Comparison of ENCODE assay signal across 8 cellular contexts in the genomic region with DNA sequence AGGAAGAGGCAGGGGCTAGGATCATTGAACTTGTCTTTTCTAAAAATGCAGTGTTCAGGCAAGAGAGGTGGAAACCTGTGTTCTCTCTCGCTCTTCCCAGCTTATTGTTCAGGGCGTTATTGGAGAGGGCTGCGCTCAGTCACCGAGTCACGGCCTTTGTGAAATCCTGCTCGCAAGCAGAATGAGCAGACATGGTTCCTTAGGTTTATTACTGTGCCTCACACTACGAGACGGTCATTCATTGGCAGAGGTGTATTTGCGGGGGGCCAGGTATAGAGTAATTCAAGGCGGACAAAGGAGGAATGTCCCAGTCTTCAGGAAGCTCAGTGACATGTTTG. TPM values are rescaled to one million over a fixed set of nuclear protein-coding genes. Genes with fewer than 3 reads are reported as not detected.
A peak's percentile ranks its signal among the peaks of the same experiment; 100 is the strongest.
DNase-seq lines count a peak whose midpoint lies in the region; TF ChIP-seq lines count a peak whose summit lies in the region.

No MANE protein-coding gene starts in this region.

- peak overlapping the region; percentile 91 for H3K4me3 Mint-ChIP-seq in activated CD4-positive, alpha-beta memory T cell treated with anti-CD3 and anti-CD28 coated beads, Interleukin-2, amount 10 ng/mL, durations not matched to agents 7 days and 5 days

- no peaks in the 10 kb centered on the region for H3K9me3 Mint-ChIP-seq in activated CD4-positive, alpha-beta memory T cell treated with anti-CD3 and anti-CD28 coated beads, Interleukin-2, amount 10 ng/mL, durations not matched to agents 7 days and 5 days

- peak overlapping the region; percentile 87 for H3K27ac ChIP-seq in GM23248
- no peak overlapping the region for H3K27ac ChIP-seq in iPS DF 6.9 (ENCODE audit: low read length)
- H3K27ac ChIP-seq in smooth muscle cell (ENCODE audit: low read depth): peak overlapping the region; percentile 96

- H3K4me3 ChIP-seq in GM23248 (peak overlapping the region; percentile 82), iPS DF 6.9 (ENCODE audit: low read length) (peak overlapping the region; percentile 69; the same call in 1 of the 2 replicates), smooth muscle cell (peak overlapping the region; percentile 96)

- H3K36me3 ChIP-seq in GM23248 (ENCODE audit: low read depth): peaks cover 5% of the 10 kb centered on the region; the same call in 1 of the 2 replicates
- H3K36me3 ChIP-seq in iPS DF 6.9 (ENCODE audit: control insufficient read depth, insufficient read depth, low read length): peaks cover 4% of the 10 kb centered on the region; the same call in 1 of the 2 replicates
- H3K36me3 ChIP-seq in smooth muscle cell (ENCODE audit: low read depth): peaks cover 4% of the 10 kb centered on the region

- CTCF ChIA-PET in activated CD4-positive, alpha-beta memory T cell treated with anti-CD3 and anti-CD28 coated beads, Interleukin-2, amount 10 ng/mL, durations not matched to agents 7 days and 5 days (lab: Charles Lee): interaction anchor here (1.1 to 1.8 kb wide), 5 partner anchors 9 to 1506 kb away, joined by 3 to 8 read pairs (median 5); partner anchors contain the start of gene UFSP1

- H3K4me2 ChIP-seq in GM23248 (ENCODE audit: unreplicated experiment) (peak overlapping the region; percentile 92), smooth muscle cell (peak overlapping the region; percentile 95)

- H3K9ac ChIP-seq in GM23248 (peak overlapping the region; percentile 90), smooth muscle cell (ENCODE audit: low read depth) (peak overlapping the region; percentile 92)

- H3K79me2 ChIP-seq in GM23248 (ENCODE audit: insufficient read depth) (peaks cover 31% of the 10 kb centered on the region), smooth muscle cell (ENCODE audit: low read depth) (peaks cover 8% of the 10 kb centered on the region)

- H3K9me3 ChIP-seq in GM23248 (ENCODE audit: low read depth): no peaks in the 10 kb centered on the region
- no peaks in the 10 kb centered on the region for H3K9me3 ChIP-seq in iPS DF 6.9 (ENCODE audit: control insufficient read depth, insufficient read depth, low read length)
- H3K9me3 ChIP-seq in smooth muscle cell (replicated peaks; ENCODE audit: low read depth): no peaks in the 10 kb centered on the region

- DNase-seq in ACHN (peak; percentile 49), GM23248 (peak; percentile 63), iPS DF 6.9 (ENCODE audit: low read depth, low spot score) (no peak), smooth muscle cell (lab: John Stamatoyannopoulos, UW; ENCODE audit: unreplicated experiment) (no peak), GM10266 (ENCODE audit: extremely low spot score) (no peak), NCI-H226 (no peak)
- no peak for DNase-seq in activated CD4-positive, alpha-beta memory T cell treated with anti-CD3 and anti-CD28 coated beads, Interleukin-2, amount 10 ng/mL, durations not matched to agents 7 days and 5 days
- no peak for DNase-seq in activated CD4-positive, CD25-positive, alpha-beta regulatory T cell treated with anti-CD3 and anti-CD28 coated beads, Interleukin-2, amount 50 U/mL, for 72 hours

- H2AFZ ChIP-seq in GM23248 (peak overlapping the region; percentile 91), smooth muscle cell (ENCODE audit: low read depth) (peak overlapping the region; percentile 75)

- H3K27ac Mint-ChIP-seq in activated CD4-positive, alpha-beta memory T cell treated with anti-CD3 and anti-CD28 coated beads, Interleukin-2, amount 10 ng/mL, durations not matched to agents 7 days and 5 days: peak overlapping the region; percentile 77

- in situ Hi-C loops in ACHN (cut with HindIII; ENCODE audit: low pct_ligation_motif_present, low pct_unique_long_range_greater_than_20kb, low sequenced_read_pairs) (no loop called here), GM23248 (cut with MboI) (loop anchor here (10.0 kb wide), 1 partner anchor 111 kb away; the partner anchor contains the start of gene SH2B2)

- H4K20me1 ChIP-seq in GM23248 (ENCODE audit: insufficient read depth): no peaks in the 10 kb centered on the region
- peaks cover 5% of the 10 kb centered on the region for H4K20me1 ChIP-seq in smooth muscle cell (ENCODE audit: low read depth)

- H3K36me3 Mint-ChIP-seq in activated CD4-positive, alpha-beta memory T cell treated with anti-CD3 and anti-CD28 coated beads, Interleukin-2, amount 10 ng/mL, durations not matched to agents 7 days and 5 days (ENCODE audit: low read depth): peaks cover 27% of the 10 kb centered on the region

- WGBS in GM23248 (ENCODE audit: low coverage in 1 of 2, low lambda C conversion rate in 2 of 2, missing lambda C conversion rate in 2 of 2), 2 experiments: 6 to 14% methylated on average over 10 of the region's 10 CpGs
- no CpG with 5 or more reads among the region's 10 CpGs for WGBS in iPS DF 6.9 (ENCODE audit: insufficient coverage, insufficient read length)
- WGBS in smooth muscle cell (ENCODE audit: low lambda C conversion rate): 7% methylated on average over 10 of the region's 10 CpGs

- TF ChIP-seq CTCF in smooth muscle cell (IDR thresholded peaks at IDR 0.05; ENCODE audit: borderline replicate concordance, insufficient read depth, poor library complexity, severe bottlenecking): no peak
- TF ChIP-seq CTCF in GM10266 (IDR thresholded peaks at IDR 0.05; ENCODE audit: control insufficient read depth, insufficient read depth, low read depth, missing control alignments): no peak

- H3K4me1 Mint-ChIP-seq in activated CD4-positive, alpha-beta memory T cell treated with anti-CD3 and anti-CD28 coated beads, Interleukin-2, amount 10 ng/mL, durations not matched to agents 7 days and 5 days: peaks cover 22% of the 10 kb centered on the region

- POLR2A ChIA-PET in activated CD4-positive, alpha-beta memory T cell treated with anti-CD3 and anti-CD28 coated beads, Interleukin-2, amount 10 ng/mL, durations not matched to agents 7 days and 5 days (lab: Charles Lee): interaction anchor here (0.8 to 3.1 kb wide), 11 partner anchors 9 to 652 kb away, joined by 3 to 19 read pairs (median 5); no protein-coding TSS in a partner anchor

- H3K9me2 ChIP-seq in GM23248 (ENCODE audit: insufficient read depth): no peaks in the 10 kb centered on the region

- peaks cover 5% of the 10 kb centered on the region; the same call in 1 of the 2 replicates for H3K4me1 ChIP-seq in GM23248 (ENCODE audit: insufficient read depth)
- peaks cover under 1% of the 10 kb centered on the region; the same call in 1 of the 2 replicates for H3K4me1 ChIP-seq in iPS DF 6.9 (ENCODE audit: control insufficient read depth, insufficient read depth, low read length)
- H3K4me1 ChIP-seq in smooth muscle cell (ENCODE audit: low read depth): no peaks in the 10 kb centered on the region

- no peaks in the 10 kb centered on the region for H3K27me3 Mint-ChIP-seq in activated CD4-positive, alpha-beta memory T cell treated with anti-CD3 and anti-CD28 coated beads, Interleukin-2, amount 10 ng/mL, durations not matched to agents 7 days and 5 days

- H3K27me3 ChIP-seq in GM23248 (replicated peaks; ENCODE audit: insufficient read depth): no peaks in the 10 kb centered on the region
- H3K27me3 ChIP-seq in iPS DF 6.9 (ENCODE audit: control insufficient read depth, insufficient read depth, low read length): no peaks in the 10 kb centered on the region
- no peaks in the 10 kb centered on the region for H3K27me3 ChIP-seq in smooth muscle cell (ENCODE audit: low read depth)

- H3F3A ChIP-seq in GM23248 (ENCODE audit: insufficient read depth) (peaks cover 7% of the 10 kb centered on the region; the same call in 1 of the 2 replicates), smooth muscle cell (ENCODE audit: low read depth) (peaks cover 17% of the 10 kb centered on the region)

RNA-seq across cellular contexts. Expression of gene PRKRIP1, which starts 0.6 kb away (rescaled TPM):
- total RNA-seq in GM23248 (2014; rRNA removed; shearing (Covaris generic)): 14.8 and 17.3 TPM in 2 replicates
- polyA plus RNA-seq in GM23248 (2016; fragmentation: Nextera tagmentation; extraction: Ambion mirVana) (19.1 and 20.3 TPM in 2 replicates), smooth muscle cell (34.5 and 51.9 TPM in 2 replicates)
- total RNA-seq in activated CD4-positive, alpha-beta memory T cell treated with anti-CD3 and anti-CD28 coated beads, Interleukin-2, amount 10 ng/mL, durations not matched to agents 7 days and 5 days: 10 to 100 TPM; 27.2 to 28.3 TPM
- total RNA-seq in smooth muscle cell: 14.3 and 17.2 TPM in 2 replicates

RNA-seq across cellular contexts. Expression of gene ORAI2, which starts 37.8 kb away (rescaled TPM):
- total RNA-seq in GM23248 (2014; rRNA removed; shearing (Covaris generic)): 42.2 and 47.6 TPM in 2 replicates
- 30.3 and 32.6 TPM in 2 replicates for polyA plus RNA-seq in GM23248 (2016; fragmentation: Nextera tagmentation; extraction: Ambion mirVana)
- 10 to 100 TPM; 59.5 to 61.9 TPM for total RNA-seq in activated CD4-positive, alpha-beta memory T cell treated with anti-CD3 and anti-CD28 coated beads, Interleukin-2, amount 10 ng/mL, durations not matched to agents 7 days and 5 days
- total RNA-seq in smooth muscle cell: 43.0 and 47.1 TPM in 2 replicates
- polyA plus RNA-seq in smooth muscle cell: 66.1 and 69.8 TPM in 2 replicates

RNA-seq across cellular contexts. Expression of gene SPDYE6, which starts 39.3 kb away (rescaled TPM):
- not detected in 2 replicates for total RNA-seq in GM23248 (2014; rRNA removed; shearing (Covaris generic))
- polyA plus RNA-seq in GM23248 (2016; fragmentation: Nextera tagmentation; extraction: Ambion mirVana): 0.19 TPM in 1 of 2 replicates, not detected in the other
- total RNA-seq in activated CD4-positive, alpha-beta memory T cell treated with anti-CD3 and anti-CD28 coated beads, Interleukin-2, amount 10 ng/mL, durations not matched to agents 7 days and 5 days: under 1 TPM in 1 of 2 experiments, not detected in 1; 0.13 TPM
- total RNA-seq in smooth muscle cell: not detected in 2 replicates
- 0.66 TPM in 1 of 2 replicates, not detected in the other for polyA plus RNA-seq in smooth muscle cell

Comparison
In these comparisons a context has a peak if more than half of its experiments do, and no peak if none do; other contexts are left out.
1. DNase-seq: peak in ACHN (single experiment) and GM23248 (single experiment); none in activated CD4-positive, alpha-beta memory T cell treated with anti-CD3 and anti-CD28 coated beads, Interleukin-2, amount 10 ng/mL, durations not matched to agents 7 days and 5 days (single experiment), iPS DF 6.9 (single experiment), smooth muscle cell (single experiment), activated CD4-positive, CD25-positive, alpha-beta regulatory T cell treated with anti-CD3 and anti-CD28 coated beads, Interleukin-2, amount 50 U/mL, for 72 hours (single experiment), GM10266 (single experiment) and NCI-H226 (single experiment).
2. Peak in every context shown above with its lines, with median percentiles within 50 percentile points of each other: H3K4me3 ChIP-seq.